Comparison of ENCODE assay signal across 23 cellular contexts in genomic region chr15:100684591-100684990, GRCh38.
"Had no signal": no experiment of that assay in that cellular context is flagged by ENCODE, and none has a peak within 500 bp of the region (broad histone marks: within the 10 kb centered on the region; RNA-seq: fewer than 3 reads in every experiment).

No MANE protein-coding gene starts in this region.

- H3K4me2 ChIP-seq: hepatocyte, smooth muscle cell had no signal

- H3K4me1 ChIP-seq: left lung, lower lobe of right lung, right lobe of liver, tibial artery had no signal

- H3K4me3 ChIP-seq: hepatocyte, left lung, lower lobe of right lung, ovary, right atrium auricular region, right lobe of liver, smooth muscle cell, suprapubic skin, thoracic aorta, tibial artery, uterus had no signal

- H3K27me3 ChIP-seq: hepatocyte, left lung, ovary, right atrium auricular region, suprapubic skin, tibial artery, uterus had no signal

- H3K27ac Mint-ChIP-seq: progenitor cell of endocrine pancreas; stimulated activated naive B cell treated with anti-CD40 and anti-IgM and Interleukin-4, amounts not matched to agents 10 μg/mL and 1 μg/mL and 100 μg/mL, for 72 hours had no signal

- H3K4me1 Mint-ChIP-seq: neural crest cell; stimulated activated naive B cell treated with anti-CD40 and anti-IgM and Interleukin-4, amounts not matched to agents 10 μg/mL and 1 μg/mL and 100 μg/mL, for 72 hours had no signal

- H2AFZ ChIP-seq: hepatocyte had no signal

- H3K27ac ChIP-seq: hepatocyte, left lung, lower lobe of right lung, ovary, right atrium auricular region, right lobe of liver, suprapubic skin, thoracic aorta, tibial artery had no signal

- H3K4me3 Mint-ChIP-seq: naive thymus-derived CD8-positive, alpha-beta T cell; nephron; neural crest cell; stimulated activated naive B cell treated with anti-CD40 and anti-IgM and Interleukin-4, amounts not matched to agents 10 μg/mL and 1 μg/mL and 100 μg/mL, for 72 hours had no signal

- DNase-seq: left colon; left lung; lower lobe of right lung; mammary epithelial cell; mesenchymal stem cell; naive thymus-derived CD8-positive, alpha-beta T cell; right lobe of liver; stimulated activated CD4-positive, alpha-beta T cell treated with anti-CD3 and anti-CD28 coated beads, Interleukin-2, amount 100 ng/mL, for 24 hours; stimulated activated CD4-positive, alpha-beta T cell treated with anti-CD3 and anti-CD28 coated beads, Interleukin-4, amount 100 ng/mL, for 1 hour; stimulated activated naive B cell treated with anti-CD40 and anti-IgM and Interleukin-4, amounts not matched to agents 10 μg/mL and 1 μg/mL and 100 μg/mL, for 72 hours; stimulated activated naive CD8-positive, alpha-beta T cell treated with anti-CD3 and anti-CD28 coated beads, Interleukin-15, Interleukin-2, amounts not matched to agents 100 U/mL and 50 U/mL, for 24 hours; trophoblast cell; uterus had no signal

- H3K9me3 ChIP-seq: left lung, lower lobe of right lung, ovary, right atrium auricular region, right lobe of liver, suprapubic skin, thoracic aorta, tibial artery, uterus had no signal

- H3K79me2 ChIP-seq: hepatocyte had no signal

- H3K36me3 ChIP-seq: left lung, lower lobe of right lung, ovary, right atrium auricular region, right lobe of liver, suprapubic skin, thoracic aorta, tibial artery, uterus had no signal
